ENCODE assay signal across 1 cellular context in genomic region chr7:117771756-117772155, GRCh38.
TF ChIP-seq lines count a peak whose summit lies in the region.

No MANE protein-coding gene starts in this region.

TF ChIP-seq in K562, 482 proteins besides CTCF, POLR2A, EP300 and RAD21 (continued from another document):
- 0 out of 2 replicates have a peak, but pooled peaks have one; percentile 32 for TF ChIP-seq HBP1 (CRISPR knock-in tag; IDR thresholded peaks at IDR 0.05)
- TF ChIP-seq NFATC3 (IDR thresholded peaks at IDR 0.05): no peak
- TF ChIP-seq ZNF280A (IDR thresholded peaks at IDR 0.05; ENCODE audit: low read depth, partially characterized antibody): no peak
- 0 out of 2 replicates have a peak, but pooled peaks have one; percentile 29 for TF ChIP-seq ZNF76 (CRISPR knock-in tag; IDR thresholded peaks at IDR 0.05; ENCODE audit: borderline replicate concordance)
- no peak for TF ChIP-seq ZNF655 (CRISPR knock-in tag; IDR thresholded peaks at IDR 0.05)
- TF ChIP-seq FOXA3 (CRISPR knock-in tag; conservative IDR thresholded peaks at IDR 0.05 in 1 of 2, IDR thresholded peaks at IDR 0.05 in 1 of 2): peak in 1 of 2 experiments; percentile 35; a peak in 1 of 4 replicates
- no peak for TF ChIP-seq KLF6 (CRISPR knock-in tag; IDR thresholded peaks at IDR 0.05; ENCODE audit: borderline replicate concordance)
